Comparison of ENCODE assay signal across 5 cellular contexts in the genomic region with DNA sequence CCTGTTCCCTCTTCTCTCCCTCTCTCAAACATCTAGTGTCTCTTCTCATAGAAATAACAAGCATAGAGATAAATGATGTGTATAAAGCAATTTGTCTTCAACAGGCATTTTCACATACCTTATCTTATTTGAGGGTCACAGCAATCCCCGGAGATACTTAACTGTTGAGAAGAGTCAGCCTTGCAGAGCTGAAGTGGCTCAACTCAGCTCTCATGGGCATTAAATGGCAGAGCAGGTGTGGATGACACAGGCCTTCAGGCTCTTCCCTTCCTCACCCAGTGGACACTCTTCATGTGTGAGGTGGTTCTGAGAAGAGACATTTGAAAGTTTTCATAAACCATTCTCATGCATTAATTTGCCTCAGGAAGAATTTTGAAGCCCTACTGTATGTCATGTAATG.
"Had no signal": no experiment of that assay in that cellular context is flagged by ENCODE, and none has a peak within 500 bp of the region (broad histone marks: within the 10 kb centered on the region; RNA-seq: fewer than 3 reads in every experiment).

No MANE protein-coding gene starts in this region.

- H3K4me1 Mint-ChIP-seq: H9 had no signal

- H3K4me3 Mint-ChIP-seq: GM23338, H9 had no signal

- ATAC-seq: GM23338, K562 had no signal

- DNase-seq: H9, HCEC 1CT, IMR-90 had no signal

- H3K9me3 Mint-ChIP-seq: GM23338 had no signal

- H3K4me2 ChIP-seq: GM23338 had no signal

- H3K27ac Mint-ChIP-seq: GM23338, H9 had no signal

- H3K4me3 ChIP-seq: GM23338, K562 had no signal
